2 cellular contexts compared by ENCODE assay signal in the genomic region with DNA sequence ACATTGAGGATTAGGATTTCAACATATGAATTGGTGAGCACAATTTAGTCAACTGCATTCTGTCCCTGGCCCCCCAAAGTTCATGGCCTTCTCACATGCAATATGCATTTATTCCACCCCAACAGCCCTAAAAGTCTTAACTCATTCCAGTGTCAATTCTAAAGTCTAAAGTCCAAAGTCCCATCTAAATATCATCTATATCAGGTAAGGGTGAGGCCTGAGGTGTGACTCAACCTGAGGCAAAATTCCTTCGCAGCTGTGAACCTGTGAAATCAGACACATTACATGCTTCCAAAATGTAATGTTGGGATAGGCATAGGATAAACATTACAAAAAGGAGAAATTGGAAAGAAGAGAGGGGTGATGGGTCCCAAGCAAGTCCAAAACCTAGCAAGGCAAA.
A peak's percentile ranks its signal among the peaks of the same experiment; 100 is the strongest.
TF ChIP-seq lines count a peak whose summit lies in the region.

No MANE protein-coding gene starts in this region.

TF ChIP-seq in liver, 16 proteins besides CTCF, POLR2A, EP300 and RAD21:
- TF ChIP-seq FOXA1 (IDR thresholded peaks at IDR 0.05) = no peak
- TF ChIP-seq, protein P1, sequence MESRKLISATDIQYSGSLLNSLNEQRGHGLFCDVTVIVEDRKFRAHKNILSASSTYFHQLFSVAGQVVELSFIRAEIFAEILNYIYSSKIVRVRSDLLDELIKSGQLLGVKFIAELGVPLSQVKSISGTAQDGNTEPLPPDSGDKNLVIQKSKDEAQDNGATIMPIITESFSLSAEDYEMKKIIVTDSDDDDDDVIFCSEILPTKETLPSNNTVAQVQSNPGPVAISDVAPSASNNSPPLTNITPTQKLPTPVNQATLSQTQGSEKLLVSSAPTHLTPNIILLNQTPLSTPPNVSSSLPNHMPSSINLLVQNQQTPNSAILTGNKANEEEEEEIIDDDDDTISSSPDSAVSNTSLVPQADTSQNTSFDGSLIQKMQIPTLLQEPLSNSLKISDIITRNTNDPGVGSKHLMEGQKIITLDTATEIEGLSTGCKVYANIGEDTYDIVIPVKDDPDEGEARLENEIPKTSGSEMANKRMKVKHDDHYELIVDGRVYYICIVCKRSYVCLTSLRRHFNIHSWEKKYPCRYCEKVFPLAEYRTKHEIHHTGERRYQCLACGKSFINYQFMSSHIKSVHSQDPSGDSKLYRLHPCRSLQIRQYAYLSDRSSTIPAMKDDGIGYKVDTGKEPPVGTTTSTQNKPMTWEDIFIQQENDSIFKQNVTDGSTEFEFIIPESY (IDR thresholded peaks at IDR 0.05) = no peak
- TF ChIP-seq HNF4A (conservative IDR thresholded peaks at IDR 0.05) = peak; percentile 8 to 38
- no peak for TF ChIP-seq FOXA2 (IDR thresholded peaks at IDR 0.05)

TF ChIP-seq in HepG2, 621 proteins besides CTCF, POLR2A, EP300 and RAD21:
- TF ChIP-seq NAIF1 (CRISPR knock-in tag; IDR thresholded peaks at IDR 0.05; ENCODE audit: borderline replicate concordance) = no peak
- TF ChIP-seq ZNF543 (CRISPR knock-in tag; IDR thresholded peaks at IDR 0.05) = no peak
- no peak for TF ChIP-seq KMT2A (CRISPR knock-in tag; IDR thresholded peaks at IDR 0.05)
- TF ChIP-seq POGZ (CRISPR knock-in tag; IDR thresholded peaks at IDR 0.05) = no peak
- TF ChIP-seq, protein P2, sequence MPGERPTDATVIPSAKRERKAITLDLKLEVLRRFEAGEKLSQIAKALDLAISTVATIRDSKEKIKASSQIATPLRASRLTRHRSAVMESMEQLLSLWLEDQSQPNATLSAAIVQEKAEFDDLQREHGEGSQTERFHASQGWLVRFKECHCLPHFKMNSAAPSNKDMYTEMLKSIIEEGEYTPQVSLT (CRISPR knock-in tag; IDR thresholded peaks at IDR 0.05; ENCODE audit: borderline replicate concordance, low read depth) = no peak
- TF ChIP-seq ZBTB38 (CRISPR knock-in tag; IDR thresholded peaks at IDR 0.05) = no peak
- TF ChIP-seq, protein P3, sequence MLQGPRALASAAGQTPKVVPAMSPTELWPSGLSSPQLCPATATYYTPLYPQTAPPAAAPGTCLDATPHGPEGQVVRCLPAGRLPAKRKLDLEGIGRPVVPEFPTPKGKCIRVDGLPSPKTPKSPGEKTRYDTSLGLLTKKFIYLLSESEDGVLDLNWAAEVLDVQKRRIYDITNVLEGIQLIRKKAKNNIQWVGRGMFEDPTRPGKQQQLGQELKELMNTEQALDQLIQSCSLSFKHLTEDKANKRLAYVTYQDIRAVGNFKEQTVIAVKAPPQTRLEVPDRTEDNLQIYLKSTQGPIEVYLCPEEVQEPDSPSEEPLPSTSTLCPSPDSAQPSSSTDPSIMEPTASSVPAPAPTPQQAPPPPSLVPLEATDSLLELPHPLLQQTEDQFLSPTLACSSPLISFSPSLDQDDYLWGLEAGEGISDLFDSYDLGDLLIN (CRISPR knock-in tag; IDR thresholded peaks at IDR 0.05; ENCODE audit: borderline replicate concordance) = no peak
- TF ChIP-seq, protein P4, sequence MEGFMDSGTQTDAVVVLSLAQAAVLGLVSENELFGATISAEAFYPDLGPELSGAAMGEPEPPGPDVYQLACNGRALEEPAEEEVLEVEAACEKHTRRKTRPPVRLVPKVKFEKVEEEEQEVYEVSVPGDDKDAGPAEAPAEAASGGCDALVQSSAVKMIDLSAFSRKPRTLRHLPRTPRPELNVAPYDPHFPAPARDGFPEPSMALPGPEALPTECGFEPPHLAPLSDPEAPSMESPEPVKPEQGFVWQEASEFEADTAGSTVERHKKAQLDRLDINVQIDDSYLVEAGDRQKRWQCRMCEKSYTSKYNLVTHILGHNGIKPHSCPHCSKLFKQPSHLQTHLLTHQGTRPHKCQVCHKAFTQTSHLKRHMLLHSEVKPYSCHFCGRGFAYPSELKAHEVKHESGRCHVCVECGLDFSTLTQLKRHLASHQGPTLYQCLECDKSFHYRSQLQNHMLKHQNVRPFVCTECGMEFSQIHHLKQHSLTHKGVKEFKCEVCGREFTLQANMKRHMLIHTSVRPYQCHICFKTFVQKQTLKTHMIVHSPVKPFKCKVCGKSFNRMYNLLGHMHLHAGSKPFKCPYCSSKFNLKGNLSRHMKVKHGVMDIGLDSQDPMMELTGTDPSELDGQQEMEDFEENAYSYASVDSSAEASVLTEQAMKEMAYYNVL (CRISPR knock-in tag; IDR thresholded peaks at IDR 0.05; ENCODE audit: borderline replicate concordance) = no peak
- no peak for TF ChIP-seq EHMT2 (IDR thresholded peaks at IDR 0.05; ENCODE audit: borderline replicate concordance, low read depth, low read length)
- TF ChIP-seq ZKSCAN1 (IDR thresholded peaks at IDR 0.05; ENCODE audit: low read length) = no peak
- TF ChIP-seq SETDB1 (CRISPR knock-in tag; IDR thresholded peaks at IDR 0.05; ENCODE audit: borderline replicate concordance) = no peak
- TF ChIP-seq SOX5 (CRISPR knock-in tag; IDR thresholded peaks at IDR 0.05; ENCODE audit: borderline replicate concordance) = no peak
- TF ChIP-seq TCF7 (IDR thresholded peaks at IDR 0.05; ENCODE audit: low read depth) = no peak
- TF ChIP-seq, protein P5, sequence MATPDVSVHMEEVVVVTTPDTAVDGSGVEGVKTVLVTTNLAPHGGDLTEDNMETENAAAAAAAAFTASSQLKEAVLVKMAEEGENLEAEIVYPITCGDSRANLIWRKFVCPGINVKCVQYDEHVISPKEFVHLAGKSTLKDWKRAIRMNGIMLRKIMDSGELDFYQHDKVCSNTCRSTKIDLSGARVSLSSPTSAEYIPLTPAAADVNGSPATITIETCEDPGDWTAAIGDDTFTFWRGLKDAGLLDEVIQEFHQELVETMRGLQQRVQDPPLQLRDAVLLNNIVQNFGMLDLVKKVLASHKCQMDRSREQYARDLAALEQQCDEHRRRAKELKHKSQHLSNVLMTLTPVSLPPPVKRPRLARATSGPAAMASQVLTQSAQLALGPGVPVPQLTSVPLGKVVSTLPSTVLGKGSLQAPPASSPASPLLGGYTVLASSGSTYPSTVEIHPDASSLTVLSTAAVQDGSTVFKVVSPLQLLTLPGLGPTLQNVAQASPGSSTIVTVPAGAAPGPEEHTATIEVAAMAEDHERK (CRISPR knock-in tag; IDR thresholded peaks at IDR 0.05; ENCODE audit: low read depth) = no peak
- TF ChIP-seq YY1 (IDR thresholded peaks at IDR 0.05; ENCODE audit: insufficient read depth, insufficient replicate concordance, low read depth, low read length) = no peak
- no peak for TF ChIP-seq ZNF709 (CRISPR knock-in tag; IDR thresholded peaks at IDR 0.05)
